ENCODE assay signal across 1 cellular context in the genomic region with DNA sequence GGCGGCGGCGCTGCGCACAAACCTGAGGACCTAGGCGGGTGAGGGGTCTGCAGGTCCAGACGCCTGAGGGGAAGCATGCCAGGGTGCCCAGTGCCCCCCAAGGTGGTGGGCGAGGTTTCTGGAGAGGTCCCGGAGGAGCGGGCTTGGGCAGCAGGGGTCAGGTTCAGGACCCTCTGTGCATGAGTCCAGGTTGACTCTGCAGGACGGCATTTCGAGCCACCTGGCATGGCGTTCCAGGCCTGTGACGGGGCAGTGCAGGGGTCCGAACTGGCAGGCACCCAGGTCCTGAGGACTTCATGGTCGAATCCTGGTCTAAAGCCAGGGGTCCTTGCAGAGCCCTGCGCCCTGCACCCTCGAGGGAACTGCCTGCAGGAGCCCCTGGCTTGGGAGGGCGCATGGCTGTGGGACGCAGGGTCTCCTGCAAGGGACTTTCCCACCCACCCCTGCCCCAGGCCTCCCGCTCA.
TF ChIP-seq lines count a peak whose summit lies in the region.

No MANE protein-coding gene starts in this region.

TF ChIP-seq in H1, 55 proteins besides CTCF, POLR2A, EP300 and RAD21:
- TF ChIP-seq SUZ12 (IDR thresholded peaks at IDR 0.05; ENCODE audit: low read length) = 0 out of 2 replicates have a peak, but pooled peaks have one; percentile 9
- TF ChIP-seq, protein P1, sequence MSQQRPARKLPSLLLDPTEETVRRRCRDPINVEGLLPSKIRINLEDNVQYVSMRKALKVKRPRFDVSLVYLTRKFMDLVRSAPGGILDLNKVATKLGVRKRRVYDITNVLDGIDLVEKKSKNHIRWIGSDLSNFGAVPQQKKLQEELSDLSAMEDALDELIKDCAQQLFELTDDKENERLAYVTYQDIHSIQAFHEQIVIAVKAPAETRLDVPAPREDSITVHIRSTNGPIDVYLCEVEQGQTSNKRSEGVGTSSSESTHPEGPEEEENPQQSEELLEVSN (IDR thresholded peaks at IDR 0.05) = no peak
